Comparison of ENCODE assay signal across 24 cellular contexts in genomic region chr17:13104576-13104975, GRCh38.
"Had no signal": no experiment of that assay in that cellular context is flagged by ENCODE, and none has a peak within 500 bp of the region (broad histone marks: within the 10 kb centered on the region; RNA-seq: fewer than 3 reads in every experiment).

No MANE protein-coding gene starts in this region.

- H3K4me1 ChIP-seq: colonic mucosa, esophagus squamous epithelium, foreskin keratinocyte, gastrocnemius medialis, gastroesophageal sphincter, heart left ventricle, heart right ventricle had no signal

- H3K4me3 ChIP-seq: colonic mucosa, coronary artery, dorsolateral prefrontal cortex, esophagus muscularis mucosa, esophagus squamous epithelium, gastrocnemius medialis, gastroesophageal sphincter, heart left ventricle, heart right ventricle had no signal

- H3K4me3 Mint-ChIP-seq: dendritic cell treated with granulocyte-macrophage colony-stimulating factor and Interleukin-4, amounts not matched to agents 40 ng/mL and 50 ng/mL, for 4 days; effector memory CD8-positive, alpha-beta T cell; endodermal cell had no signal

- H3K27ac ChIP-seq: colonic mucosa, coronary artery, dorsolateral prefrontal cortex, epithelial cell of prostate, esophagus muscularis mucosa, esophagus squamous epithelium, foreskin keratinocyte, gastrocnemius medialis, gastroesophageal sphincter, heart left ventricle, heart right ventricle had no signal

- DNase-seq: colonic mucosa; cortex of kidney; dermis blood vessel endothelial cell; dorsolateral prefrontal cortex; effector CD4-positive, alpha-beta T cell; effector CD8-positive, alpha-beta T cell; effector memory CD4-positive, alpha-beta T cell; effector memory CD8-positive, alpha-beta T cell; endodermal cell; esophagus squamous epithelium; foreskin fibroblast; foreskin keratinocyte; foreskin melanocyte; gastrocnemius medialis; glutamatergic neuron; head of caudate nucleus; heart left ventricle; heart right ventricle had no signal

- H3K9me3 ChIP-seq: colonic mucosa, esophagus squamous epithelium, gastrocnemius medialis, gastroesophageal sphincter, heart right ventricle had no signal

- H3K4me1 Mint-ChIP-seq: endodermal cell had no signal

- H3K36me3 ChIP-seq: colonic mucosa, esophagus muscularis mucosa, esophagus squamous epithelium, gastrocnemius medialis, gastroesophageal sphincter, heart left ventricle, heart right ventricle had no signal

- H3K27me3 Mint-ChIP-seq: dendritic cell treated with granulocyte-macrophage colony-stimulating factor and Interleukin-4, amounts not matched to agents 40 ng/mL and 50 ng/mL, for 4 days had no signal

- H3K27me3 ChIP-seq: colonic mucosa, esophagus muscularis mucosa, esophagus squamous epithelium, foreskin keratinocyte, gastrocnemius medialis, gastroesophageal sphincter, heart left ventricle had no signal

- ATAC-seq: effector memory CD8-positive, alpha-beta T cell; esophagus mucosa; foreskin keratinocyte; gastrocnemius medialis; gastroesophageal sphincter; heart left ventricle; heart right ventricle had no signal

- H3K27ac Mint-ChIP-seq: dendritic cell treated with granulocyte-macrophage colony-stimulating factor and Interleukin-4, amounts not matched to agents 40 ng/mL and 50 ng/mL, for 4 days; effector memory CD8-positive, alpha-beta T cell; endodermal cell had no signal
